Comparison of ENCODE assay signal across 31 cellular contexts in the genomic region with DNA sequence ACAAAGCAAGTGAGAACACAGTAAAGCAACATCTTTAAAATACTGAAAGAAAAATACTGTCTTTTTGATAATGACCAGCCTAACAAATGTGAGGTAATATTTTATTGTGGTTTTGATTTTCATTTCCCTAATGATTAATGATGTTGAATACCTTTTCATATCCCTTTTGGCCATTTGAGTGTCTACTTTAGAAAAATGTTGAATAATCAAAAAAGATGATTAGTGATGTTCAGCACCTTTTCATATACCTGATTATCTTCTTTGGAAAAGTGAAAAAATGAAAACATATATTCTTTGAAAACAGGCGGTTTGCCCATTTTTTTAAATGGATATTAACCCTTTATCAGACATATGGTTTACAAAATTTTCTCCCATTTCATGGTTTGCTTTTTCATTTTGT. TPM values are rescaled to one million over a fixed set of nuclear protein-coding genes. Genes with fewer than 3 reads are reported as not detected.
"Had no signal": no experiment of that assay in that cellular context is flagged by ENCODE, and none has a peak within 500 bp of the region (broad histone marks: within the 10 kb centered on the region; RNA-seq: fewer than 3 reads in every experiment).

No MANE protein-coding gene starts in this region.

- H3K4me3 ChIP-seq: colonic mucosa, esophagus squamous epithelium, gastrocnemius medialis, heart right ventricle, left lung, lower lobe of right lung, mucosa of descending colon had no signal

- H3K9me3 ChIP-seq: colonic mucosa, esophagus squamous epithelium, left lung, lower lobe of right lung, mucosa of descending colon had no signal

- FAIRE-seq: endometrium, islet of Langerhans, keratinocyte had no signal

- DNase-seq: colonic mucosa; cortex of kidney; effector CD8-positive, alpha-beta T cell; effector memory CD8-positive, alpha-beta T cell; endodermal cell; erythroblast; esophagus squamous epithelium; foreskin fibroblast; foreskin melanocyte; gastrocnemius medialis; glutamatergic neuron; head of caudate nucleus; heart right ventricle; hippocampal formation; left cardiac atrium; left lung; left ventricle myocardium superior; lower lobe of right lung; mesenchymal stem cell; mucosa of descending colon; naive B cell had no signal

- H3K36me3 ChIP-seq: colonic mucosa, esophagus squamous epithelium, gastrocnemius medialis, heart right ventricle, left lung, lower lobe of right lung had no signal

- ATAC-seq: effector memory CD8-positive, alpha-beta T cell; esophagus mucosa; gastrocnemius medialis; heart right ventricle; left cardiac atrium; left lung; left ventricle myocardium superior; lower lobe of right lung; mucosa of descending colon had no signal

- H3K27me3 ChIP-seq: colonic mucosa had no signal

- H3K4me1 ChIP-seq: colonic mucosa, esophagus squamous epithelium, gastrocnemius medialis, heart right ventricle, left lung, lower lobe of right lung had no signal

- H3K27ac ChIP-seq: colonic mucosa, epithelial cell of prostate, esophagus squamous epithelium, gastrocnemius medialis, heart right ventricle, left lung, lower lobe of right lung had no signal

RNA-seq across cellular contexts. Expression of a gene that starts 51.9 kb away (rescaled TPM):
- total RNA-seq: dermis microvascular lymphatic vessel endothelial cell, esophagus mucosa, esophagus squamous epithelium, gastrocnemius medialis, kidney epithelial cell, left cardiac atrium, left ventricle myocardium superior, lower lobe of right lung, lung microvascular endothelial cell, mesothelial cell of epicardium, mucosa of descending colon, myocyte had no signal
- polyA plus RNA-seq: keratinocyte had no signal
